In the genomic region with DNA sequence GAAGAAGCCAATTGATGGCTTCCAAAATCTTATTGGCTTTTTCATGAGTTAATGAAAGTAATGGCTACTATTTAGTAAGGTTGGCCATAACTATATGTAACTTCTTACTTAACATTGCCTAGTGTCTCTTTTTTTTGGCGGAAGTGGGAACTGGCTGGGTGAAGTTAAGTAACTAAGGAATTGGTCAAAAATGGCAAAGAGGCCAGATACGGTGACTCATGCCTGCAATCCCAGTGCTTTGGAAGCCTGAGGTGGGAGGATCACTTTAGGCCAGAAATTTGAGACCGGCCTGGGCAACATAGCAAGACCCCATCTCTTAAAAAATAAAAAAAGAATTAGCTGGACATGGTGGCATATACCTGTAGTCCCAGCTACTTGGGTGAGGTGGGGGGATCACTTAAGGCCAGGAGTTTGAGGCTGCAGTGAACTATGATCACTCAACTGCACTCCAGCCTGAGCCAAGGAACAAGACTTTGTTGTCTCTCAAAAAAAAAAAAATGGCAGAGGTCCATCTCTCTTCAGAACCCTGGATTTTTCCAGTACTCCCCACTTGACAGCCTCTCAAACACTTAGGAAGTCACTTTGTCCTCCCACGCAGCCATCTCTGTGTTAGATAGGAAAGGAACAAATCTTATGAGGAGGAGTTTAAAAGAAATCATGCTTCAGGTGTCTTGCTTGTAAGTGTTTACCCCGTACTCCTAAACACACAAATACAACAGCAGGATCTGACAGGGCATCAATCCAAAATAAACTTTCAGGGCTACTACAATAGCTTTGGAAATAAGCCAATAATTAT, we compare ENCODE assay signal across 18 cellular contexts.
DNase-seq lines count a peak whose midpoint lies in the region; ATAC-seq, FAIRE-seq and TF ChIP-seq lines count a peak whose summit lies in the region.
"Had no signal": no experiment of that assay in that cellular context is flagged by ENCODE, and none has a peak within 500 bp of the region (broad histone marks: within the 10 kb centered on the region; RNA-seq: fewer than 3 reads in every experiment).

No MANE protein-coding gene starts in this region.

- H3K27ac ChIP-seq in osteoblast (ENCODE audit: low read depth, low read length), result peak overlapping the region; percentile 25
- H3K27ac ChIP-seq: coronary artery, uterus had no signal

- peaks cover 29% of the 10 kb centered on the region for H3K4me1 ChIP-seq in osteoblast (ENCODE audit: insufficient read depth, low read length)
- H3K4me1 ChIP-seq: uterus had no signal

- no peak overlapping the region for H3K27ac Mint-ChIP-seq in nephron progenitor cell
- H3K27ac Mint-ChIP-seq: activated T-helper 2 cell treated with anti-CD3 and anti-CD28 coated beads, Interferon-gamma antibody, Interleukin-2, Interleukin-4, amounts not matched to agents 10 μg/mL and 5 μg/mL and 100 μg/mL, durations not matched to agents 14 hours and 24 hours and 36 hours had no signal

- no peaks in the 10 kb centered on the region for H3K27me3 ChIP-seq in osteoblast (ENCODE audit: insufficient read depth, low read length)
- H3K27me3 ChIP-seq: uterus had no signal

- H2AFZ ChIP-seq in osteoblast (ENCODE audit: low read length), result no peak overlapping the region

- H3K27me3 Mint-ChIP-seq in nephron progenitor cell (ENCODE audit: low read depth, poor library complexity), result peaks cover 3% of the 10 kb centered on the region

- no peak overlapping the region for H3K4me3 Mint-ChIP-seq in nephron progenitor cell

- no peak for TF ChIP-seq CTCF in osteoblast (IDR thresholded peaks at IDR 0.05; ENCODE audit: extremely low read depth, low read depth, low read length)
- no peak for TF ChIP-seq CTCF in nephron progenitor cell (IDR thresholded peaks at IDR 0.05)

- no peaks in the 10 kb centered on the region for H3K9me3 Mint-ChIP-seq in nephron progenitor cell
- H3K9me3 Mint-ChIP-seq: activated T-helper 2 cell treated with anti-CD3 and anti-CD28 coated beads, Interferon-gamma antibody, Interleukin-2, Interleukin-4, amounts not matched to agents 10 μg/mL and 5 μg/mL and 100 μg/mL, durations not matched to agents 14 hours and 24 hours and 36 hours had no signal

- peak; percentile 29 for FAIRE-seq in endometrium (lab: Jason Lieb, UNC)
- FAIRE-seq: HepG2, TTC549 had no signal

- H4K20me1 ChIP-seq in osteoblast (ENCODE audit: insufficient read depth, low read length), result no peaks in the 10 kb centered on the region

- no peaks in the 10 kb centered on the region for H3K79me2 ChIP-seq in osteoblast (ENCODE audit: insufficient read depth, low read length)

- peak; percentile 28 for DNase-seq in EH (ENCODE audit: low read depth)
- peak; percentile 71 for DNase-seq in NCI-H1105 treated with DMSO at 0.1 percent for 48 hours (lab: John Stamatoyannopoulos, UW)
- no peak for DNase-seq in osteoblast (ENCODE audit: insufficient read length, low spot score, missing footprints)
- DNase-seq in NCI-H446 (lab: John Stamatoyannopoulos, UW), result no peak
- no peak for DNase-seq in nephron progenitor cell
- DNase-seq: activated CD4-positive, alpha-beta T cell treated with anti-CD3 and anti-CD28 coated beads, Interleukin-2, amount 50 U/mL, for 4 hours; amniotic stem cell; C1 segment of cervical spinal cord; NCI-H1417 treated with DMSO at 0.1 percent for 48 hours; SHP77 had no signal

- ATAC-seq in GM18520 (IDR thresholded peaks at IDR 0.05; ENCODE audit: unreplicated experiment) (no peak), HG02763 (IDR thresholded peaks at IDR 0.05; ENCODE audit: unreplicated experiment) (no peak)
- ATAC-seq: HepG2 had no signal

- H3K4me2 ChIP-seq in osteoblast (ENCODE audit: insufficient read depth, low read length), result no peak overlapping the region

- no peak overlapping the region for H3K4me3 ChIP-seq in osteoblast (ENCODE audit: insufficient read depth, low read length)
- H3K4me3 ChIP-seq: coronary artery, uterus had no signal

- no peaks in the 10 kb centered on the region for H3K9me3 ChIP-seq in osteoblast (ENCODE audit: low read depth, low read length)
- H3K9me3 ChIP-seq: uterus had no signal

- H3K36me3 ChIP-seq in osteoblast (ENCODE audit: insufficient read depth, low read length), result no peaks in the 10 kb centered on the region
- H3K36me3 ChIP-seq: uterus had no signal

- no peaks in the 10 kb centered on the region for H3K4me1 Mint-ChIP-seq in nephron progenitor cell

- H3K36me3 Mint-ChIP-seq in nephron progenitor cell (ENCODE audit: low read depth), result no peaks in the 10 kb centered on the region

Comparison
In these comparisons a context has a peak if more than half of its experiments do, and no peak if none do; other contexts are left out.
1. DNase-seq: peak in EH (single experiment) and NCI-H1105 treated with DMSO at 0.1 percent for 48 hours (single experiment); none in osteoblast (single experiment), NCI-H446 (0 of 2) and nephron progenitor cell (single experiment).